ENCODE assay signal across 19 cellular contexts in the genomic region with DNA sequence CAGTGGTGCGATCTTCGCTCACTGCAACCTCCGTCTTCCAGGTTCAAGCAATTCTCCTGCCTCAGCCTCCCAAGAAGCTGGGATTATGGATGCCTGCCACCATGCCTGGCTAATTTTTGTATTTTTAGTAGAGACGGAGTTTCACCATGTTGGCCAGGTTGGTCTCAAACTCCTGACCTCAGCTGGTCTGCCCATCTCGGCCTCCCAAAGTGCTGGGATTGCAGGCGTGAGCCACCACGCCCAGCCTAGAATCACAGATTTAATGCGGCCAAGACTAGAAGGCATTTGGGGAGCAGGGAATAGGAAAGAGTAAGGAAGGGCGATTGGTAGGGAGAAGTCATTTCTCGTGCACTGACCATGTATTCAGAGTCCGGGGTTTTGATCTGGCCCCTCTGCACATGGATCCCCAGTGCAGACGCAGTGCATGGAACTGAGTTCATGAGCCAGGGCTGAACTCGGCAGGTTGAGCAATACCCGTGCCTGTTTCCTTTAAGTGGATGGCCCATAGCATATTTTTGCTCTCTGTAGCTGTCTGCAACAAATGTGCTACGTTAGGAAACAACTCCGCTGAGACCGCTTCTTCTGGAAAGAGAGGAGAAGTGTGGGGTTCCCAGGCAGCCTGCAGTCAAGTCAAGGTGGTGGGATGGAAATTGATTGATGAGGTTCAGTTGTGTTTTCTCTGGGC. TPM values are rescaled to one million over a fixed set of nuclear protein-coding genes. Genes with fewer than 3 reads are reported as not detected.
DNase-seq lines count a peak whose midpoint lies in the region; ATAC-seq, FAIRE-seq and TF ChIP-seq lines count a peak whose summit lies in the region.
"Had no signal": no experiment of that assay in that cellular context is flagged by ENCODE, and none has a peak within 500 bp of the region (broad histone marks: within the 10 kb centered on the region; RNA-seq: fewer than 3 reads in every experiment).

No MANE protein-coding gene starts in this region.

- H3K27me3 ChIP-seq in rectal smooth muscle tissue (ENCODE audit: control insufficient read depth, insufficient read depth, low read length): peaks cover 3% of the 10 kb centered on the region
- H3K27me3 ChIP-seq: SJCRH30 had no signal

- H3K9ac ChIP-seq in kidney (ENCODE audit: low read length in 2 of 2) (no peak overlapping the region), rectal smooth muscle tissue (ENCODE audit: low read length) (no peak overlapping the region)

- H3K27me3 Mint-ChIP-seq in activated T-cell treated with anti-CD3 and anti-CD28 coated beads, Interleukin-2, amount 50 U/mL, for 4 hours (ENCODE audit: low read depth): peaks cover 70% of the 10 kb centered on the region
- H3K27me3 Mint-ChIP-seq in activated CD4-positive, alpha-beta memory T cell treated with anti-CD3 and anti-CD28 coated beads, Interleukin-2, amount 10 ng/mL, durations not matched to agents 7 days and 5 days: peaks cover 57% of the 10 kb centered on the region

- no peaks in the 10 kb centered on the region for H3K4me1 ChIP-seq in HEK293 (ENCODE audit: control insufficient read depth, insufficient read depth, low read length)
- no peaks in the 10 kb centered on the region for H3K4me1 ChIP-seq in kidney (ENCODE audit: control insufficient read depth in 1 of 2, insufficient read depth in 1 of 2, low read depth in 1 of 2, low read length in 2 of 2)
- H3K4me1 ChIP-seq in rectal smooth muscle tissue (ENCODE audit: control insufficient read depth, insufficient read depth, low read length): peaks cover 34% of the 10 kb centered on the region

- H3K27ac ChIP-seq in HEK293 (ENCODE audit: extremely low read depth, low read depth, low read length) (no peak overlapping the region), kidney (ENCODE audit: low read depth in 2 of 2, low read length in 2 of 2) (no peak overlapping the region), rectal smooth muscle tissue (ENCODE audit: low read depth, low read length) (peak overlapping the region; percentile 95)
- H3K27ac ChIP-seq: HL-60, SJCRH30 had no signal

- H3K4me1 Mint-ChIP-seq in activated T-cell treated with anti-CD3 and anti-CD28 coated beads, Interleukin-2, amount 50 U/mL, for 4 hours (ENCODE audit: low read depth): peaks cover 6% of the 10 kb centered on the region
- peaks cover 2% of the 10 kb centered on the region for H3K4me1 Mint-ChIP-seq in activated CD4-positive, alpha-beta memory T cell treated with anti-CD3 and anti-CD28 coated beads, Interleukin-2, amount 10 ng/mL, durations not matched to agents 7 days and 5 days

- H3K4me3 ChIP-seq in HEK293 (ENCODE audit: low read depth, low read length) (no peak overlapping the region), kidney (ENCODE audit: low read length in 2 of 2) (no peak overlapping the region), rectal smooth muscle tissue (ENCODE audit: low read length) (no peak overlapping the region)
- H3K4me3 ChIP-seq: GM12878, SJCRH30 had no signal

- H3K36me3 Mint-ChIP-seq in activated T-cell treated with anti-CD3 and anti-CD28 coated beads, Interleukin-2, amount 50 U/mL, for 4 hours (ENCODE audit: insufficient read depth): no peaks in the 10 kb centered on the region
- no peaks in the 10 kb centered on the region for H3K36me3 Mint-ChIP-seq in activated CD4-positive, alpha-beta memory T cell treated with anti-CD3 and anti-CD28 coated beads, Interleukin-2, amount 10 ng/mL, durations not matched to agents 7 days and 5 days (ENCODE audit: low read depth)

- no peak for TF ChIP-seq CTCF in HEK293 (tag by site-specific recombination; IDR thresholded peaks at IDR 0.05)
- TF ChIP-seq CTCF in kidney (IDR thresholded peaks at IDR 0.05; ENCODE audit: borderline replicate concordance, extremely low read depth, insufficient read depth): no peak

- no peaks in the 10 kb centered on the region for H3K9me3 Mint-ChIP-seq in activated T-cell treated with anti-CD3 and anti-CD28 coated beads, Interleukin-2, amount 50 U/mL, for 4 hours
- no peaks in the 10 kb centered on the region for H3K9me3 Mint-ChIP-seq in activated CD4-positive, alpha-beta memory T cell treated with anti-CD3 and anti-CD28 coated beads, Interleukin-2, amount 10 ng/mL, durations not matched to agents 7 days and 5 days

- H3K4me3 Mint-ChIP-seq in activated T-cell treated with anti-CD3 and anti-CD28 coated beads, Interleukin-2, amount 50 U/mL, for 4 hours: no peak overlapping the region
- H3K4me3 Mint-ChIP-seq in activated CD4-positive, alpha-beta memory T cell treated with anti-CD3 and anti-CD28 coated beads, Interleukin-2, amount 10 ng/mL, durations not matched to agents 7 days and 5 days: no peak overlapping the region

- H3K27ac Mint-ChIP-seq in activated CD4-positive, alpha-beta memory T cell treated with anti-CD3 and anti-CD28 coated beads, Interleukin-2, amount 10 ng/mL, durations not matched to agents 7 days and 5 days: no peak overlapping the region

- no peak for FAIRE-seq in kidney (lab: Jason Lieb, UNC)
- FAIRE-seq: GM12878, GM18507 had no signal

- POLR2A ChIA-PET in HEK293 (lab: Yijun Ruan, JAX): no interaction called here
- POLR2A ChIA-PET in activated CD4-positive, alpha-beta memory T cell treated with anti-CD3 and anti-CD28 coated beads, Interleukin-2, amount 10 ng/mL, durations not matched to agents 7 days and 5 days (lab: Charles Lee): no interaction called here

- H3K9me3 ChIP-seq in HEK293 (ENCODE audit: control insufficient read depth, insufficient read depth, low read depth, low read length) (no peaks in the 10 kb centered on the region), kidney (ENCODE audit: control insufficient read depth in 1 of 2, low read length in 2 of 2) (no peaks in the 10 kb centered on the region)

- DNase-seq in SKM-1 treated with dmso at 0.1 percent for 144 hours (lab: John Stamatoyannopoulos, UW; ENCODE audit: unreplicated experiment) (peak; percentile 12), kidney (peak; percentile 9), cortex of kidney (lab: John Stamatoyannopoulos, UW) (no peak)
- no peak for DNase-seq in activated T-cell treated with anti-CD3 and anti-CD28 coated beads, Interleukin-2, amount 50 U/mL, for 4 hours
- no peak for DNase-seq in activated CD4-positive, alpha-beta memory T cell treated with anti-CD3 and anti-CD28 coated beads, Interleukin-2, amount 10 ng/mL, durations not matched to agents 7 days and 5 days
- DNase-seq: AML-193, DMS79, KG1, NCI-H1417, NCI-H2029 treated with DMSO at 0.1 percent for 48 hours, NCI-H510A treated with DMSO at 0.1 percent for 48 hours, SJCRH30 had no signal

- no peak for ATAC-seq in activated T-cell treated with anti-CD3 and anti-CD28 coated beads, Interleukin-2, amount 50 U/mL, for 4 hours
- no peak for ATAC-seq in GM21717 (IDR thresholded peaks at IDR 0.05; ENCODE audit: unreplicated experiment)
- ATAC-seq: GM12878 had no signal

- intact Hi-C loops in kidney (cut with DNase I): no loop called here

- H3K36me3 ChIP-seq in HEK293 (ENCODE audit: control insufficient read depth in 2 of 2, insufficient read depth in 1 of 2, low read length in 2 of 2) (no peaks in the 10 kb centered on the region), kidney (ENCODE audit: control insufficient read depth in 1 of 2, insufficient read depth in 2 of 2, low read length in 2 of 2) (no peaks in the 10 kb centered on the region), rectal smooth muscle tissue (ENCODE audit: control insufficient read depth, insufficient read depth, low read length) (no peaks in the 10 kb centered on the region)
- H3K36me3 ChIP-seq: SJCRH30 had no signal

- CTCF ChIA-PET in HEK293 (lab: Yijun Ruan, JAX): interaction anchor here (0.5 to 0.7 kb wide), 2 partner anchors 11 to 65 kb away, joined by 3 to 5 read pairs; no protein-coding TSS in a partner anchor
- CTCF ChIA-PET in activated CD4-positive, alpha-beta memory T cell treated with anti-CD3 and anti-CD28 coated beads, Interleukin-2, amount 10 ng/mL, durations not matched to agents 7 days and 5 days (lab: Charles Lee): no interaction called here

TF ChIP-seq in HEK293, 187 proteins besides CTCF, POLR2A, EP300 and RAD21:
- TF ChIP-seq ZNF580 (tag by site-specific recombination; IDR thresholded peaks at IDR 0.05) (no peak), ZBTB20 (tag by site-specific recombination; IDR thresholded peaks at IDR 0.05) (peak; percentile 52; the same call in 1 of the 2 replicates)

RNA-seq across cellular contexts. Expression of gene HMCN2, which starts 3.4 kb away (rescaled TPM):
- total RNA-seq in kidney: 8.6 TPM
- 0.99 TPM for polyA plus RNA-seq in kidney (ENCODE audit: insufficient read depth, low read depth, low replicate concordance)
- total RNA-seq in activated T-cell treated with anti-CD3 and anti-CD28 coated beads, Interleukin-2, amount 50 U/mL, for 4 hours: under 1 TPM in 2 of 3 donors, not detected in 1; 0.03 to 0.05 TPM
- total RNA-seq in activated CD4-positive, alpha-beta memory T cell treated with anti-CD3 and anti-CD28 coated beads, Interleukin-2, amount 10 ng/mL, durations not matched to agents 7 days and 5 days: not detected
- total RNA-seq: GM12878, MCF 10A had no signal

Comparison
In these comparisons a context has a peak if more than half of its experiments do, and no peak if none do; other contexts are left out.
1. DNase-seq: peak in SKM-1 treated with dmso at 0.1 percent for 144 hours (single experiment) and kidney (single experiment); none in activated T-cell treated with anti-CD3 and anti-CD28 coated beads, Interleukin-2, amount 50 U/mL, for 4 hours (single experiment), cortex of kidney (single experiment) and activated CD4-positive, alpha-beta memory T cell treated with anti-CD3 and anti-CD28 coated beads, Interleukin-2, amount 10 ng/mL, durations not matched to agents 7 days and 5 days (single experiment).